ENCODE assay signal across 40 cellular contexts in genomic region chr1:36991551-36991950, GRCh38. TPM values are rescaled to one million over a fixed set of nuclear protein-coding genes. Genes with fewer than 3 reads are reported as not detected.
"Had no signal": no experiment of that assay in that cellular context is flagged by ENCODE, and none has a peak within 500 bp of the region (broad histone marks: within the 10 kb centered on the region; RNA-seq: fewer than 3 reads in every experiment).

No MANE protein-coding gene starts in this region.

- FAIRE-seq: endometrium, endothelial cell of umbilical vein, frontal cortex had no signal

- H3K9me3 ChIP-seq: adrenal gland, body of pancreas, colonic mucosa, esophagus squamous epithelium had no signal

- H3K4me1 ChIP-seq: adrenal gland, body of pancreas, colonic mucosa had no signal

- DNase-seq: activated B cell treated with CpG ODN at 0.5 μM for 24 hours; activated CD4-positive, alpha-beta T cell treated with anti-CD3 and anti-CD28 coated beads for 48 hours; activated CD4-positive, alpha-beta T cell treated with anti-CD3 and anti-CD28 coated beads, Interleukin-2, amount 50 U/mL, for 1 hour; activated CD4-positive, alpha-beta T cell treated with anti-CD3 and anti-CD28 coated beads, Interleukin-2, amount 50 U/mL, for 48 hours; activated CD8-positive, alpha-beta memory T cell treated with anti-CD3 and anti-CD28 coated beads, Interleukin-2, amount 10 ng/mL, durations not matched to agents 7 days and 5 days; activated CD8-positive, alpha-beta memory T cell treated with anti-CD3 and anti-CD28 coated beads, Interleukin-2, amount 50 U/mL, for 4 hours; activated CD8-positive, alpha-beta T cell treated with anti-CD3 and anti-CD28 coated beads for 36 hours; activated effector memory CD4-positive, alpha-beta T cell treated with anti-CD3 and anti-CD28 coated beads, Interleukin-2, amount 50 U/mL, for 16 hours; activated naive CD4-positive, alpha-beta T cell treated with anti-CD3 and anti-CD28 coated beads for 36 hours; activated naive CD8-positive, alpha-beta T cell treated with anti-CD3 and anti-CD28 coated beads for 36 hours; activated naive CD8-positive, alpha-beta T cell treated with anti-CD3 and anti-CD28 coated beads, Interleukin-2, amount 50 U/mL, for 24 hours; activated T-cell treated with anti-CD3 and anti-CD28 coated beads, Interleukin-2, amount 50 U/mL, for 1 hour; activated T-cell treated with anti-CD3 and anti-CD28 coated beads, Interleukin-2, amount 50 U/mL, for 48 hours; adrenal gland; amygdala; aorta; body of pancreas; central memory CD4-positive, alpha-beta T cell; cerebellar nuclear complex; colonic mucosa; effector CD8-positive, alpha-beta T cell; esophagus squamous epithelium; T-helper 1 cell; T-helper 17 cell; T1000; WERI-Rb-1 had no signal

- H3K27ac Mint-ChIP-seq: activated B cell treated with CpG ODN at 0.5 μM for 24 hours; activated CD8-positive, alpha-beta memory T cell treated with anti-CD3 and anti-CD28 coated beads, Interleukin-2, amount 10 ng/mL, durations not matched to agents 7 days and 5 days; activated CD8-positive, alpha-beta T cell treated with anti-CD3 and anti-CD28 coated beads for 36 hours; activated naive CD4-positive, alpha-beta T cell treated with anti-CD3 and anti-CD28 coated beads for 36 hours; activated naive CD8-positive, alpha-beta T cell treated with anti-CD3 and anti-CD28 coated beads for 36 hours; activated naive CD8-positive, alpha-beta T cell treated with anti-CD3 and anti-CD28 coated beads, Interleukin-2, amount 50 U/mL, for 24 hours; activated T-helper 1 cell treated with anti-CD3 and anti-CD28 coated beads, Interleukin-12 subunit alpha, Interleukin-12 subunit beta, Interleukin-2, Interleukin-4 antibody, amounts not matched to agents 30 ng/mL and 10 ng/mL and 1 ng/mL, durations not matched to agents 14 hours and 24 hours and 36 hours; activated T-helper 2 cell treated with anti-CD3 and anti-CD28 coated beads, Interferon-gamma antibody, Interleukin-2, Interleukin-4, amounts not matched to agents 10 μg/mL and 5 μg/mL and 100 μg/mL, durations not matched to agents 14 hours and 24 hours and 36 hours; T-helper 17 cell; T-helper 2 cell treated with Interferon-gamma antibody and Interleukin-4, amounts not matched to agents 5 μg/mL and 100 μg/mL, for 36 hours had no signal

- H3K27me3 ChIP-seq: adrenal gland, body of pancreas, cardiac muscle cell, colonic mucosa had no signal

- H3K27ac ChIP-seq: adrenal gland, body of pancreas, cardiac muscle cell, colonic mucosa, epithelial cell of prostate, esophagus squamous epithelium, WERI-Rb-1 had no signal

- ATAC-seq: activated CD4-positive, CD25-positive, alpha-beta regulatory T cell treated with anti-CD3 and anti-CD28 coated beads, Interleukin-2, amount 50 U/mL, for 24 hours; activated CD8-positive, alpha-beta memory T cell treated with anti-CD3 and anti-CD28 coated beads, Interleukin-2, amount 10 ng/mL, durations not matched to agents 7 days and 5 days; activated CD8-positive, alpha-beta T cell treated with anti-CD3 and anti-CD28 coated beads for 36 hours; activated naive CD8-positive, alpha-beta T cell treated with anti-CD3 and anti-CD28 coated beads, Interleukin-2, amount 50 U/mL, for 24 hours; body of pancreas; T-helper 17 cell had no signal

- H3K4me1 Mint-ChIP-seq: activated B cell treated with CpG ODN at 0.5 μM for 24 hours; activated CD8-positive, alpha-beta memory T cell treated with anti-CD3 and anti-CD28 coated beads, Interleukin-2, amount 10 ng/mL, durations not matched to agents 7 days and 5 days; activated naive CD4-positive, alpha-beta T cell treated with anti-CD3 and anti-CD28 coated beads, Interleukin-2, amount 50 U/mL, for 24 hours; activated naive CD8-positive, alpha-beta T cell treated with anti-CD3 and anti-CD28 coated beads for 36 hours; activated naive CD8-positive, alpha-beta T cell treated with anti-CD3 and anti-CD28 coated beads, Interleukin-2, amount 50 U/mL, for 24 hours; T-helper 17 cell had no signal

- H3K9me3 Mint-ChIP-seq: activated B cell treated with CpG ODN at 0.5 μM for 24 hours; activated CD8-positive, alpha-beta T cell treated with anti-CD3 and anti-CD28 coated beads for 36 hours; activated naive CD4-positive, alpha-beta T cell treated with anti-CD3 and anti-CD28 coated beads for 36 hours; activated naive CD4-positive, alpha-beta T cell treated with anti-CD3 and anti-CD28 coated beads, Interleukin-2, amount 50 U/mL, for 24 hours; activated naive CD8-positive, alpha-beta T cell treated with anti-CD3 and anti-CD28 coated beads for 36 hours; activated naive CD8-positive, alpha-beta T cell treated with anti-CD3 and anti-CD28 coated beads, Interleukin-2, amount 50 U/mL, for 24 hours; activated T-helper 1 cell treated with anti-CD3 and anti-CD28 coated beads, Interleukin-12 subunit alpha, Interleukin-12 subunit beta, Interleukin-2, Interleukin-4 antibody, amounts not matched to agents 30 ng/mL and 10 ng/mL and 1 ng/mL, durations not matched to agents 14 hours and 24 hours and 36 hours; activated T-helper 2 cell treated with anti-CD3 and anti-CD28 coated beads, Interferon-gamma antibody, Interleukin-2, Interleukin-4, amounts not matched to agents 10 μg/mL and 5 μg/mL and 100 μg/mL, durations not matched to agents 14 hours and 24 hours and 36 hours; T-helper 2 cell treated with Interferon-gamma antibody and Interleukin-4, amounts not matched to agents 5 μg/mL and 100 μg/mL, for 36 hours had no signal

- H3K4me3 ChIP-seq: adrenal gland, body of pancreas, cardiac muscle cell, colonic mucosa, esophagus squamous epithelium had no signal

- H3K4me3 Mint-ChIP-seq: activated B cell treated with CpG ODN at 0.5 μM for 24 hours; activated CD8-positive, alpha-beta memory T cell treated with anti-CD3 and anti-CD28 coated beads, Interleukin-2, amount 10 ng/mL, durations not matched to agents 7 days and 5 days; activated CD8-positive, alpha-beta T cell treated with anti-CD3 and anti-CD28 coated beads for 36 hours; activated naive CD4-positive, alpha-beta T cell treated with anti-CD3 and anti-CD28 coated beads for 36 hours; activated naive CD4-positive, alpha-beta T cell treated with anti-CD3 and anti-CD28 coated beads, Interleukin-2, amount 50 U/mL, for 24 hours; activated naive CD8-positive, alpha-beta T cell treated with anti-CD3 and anti-CD28 coated beads for 36 hours; activated naive CD8-positive, alpha-beta T cell treated with anti-CD3 and anti-CD28 coated beads, Interleukin-2, amount 50 U/mL, for 24 hours; activated T-helper 1 cell treated with anti-CD3 and anti-CD28 coated beads, Interleukin-12 subunit alpha, Interleukin-12 subunit beta, Interleukin-2, Interleukin-4 antibody, amounts not matched to agents 30 ng/mL and 10 ng/mL and 1 ng/mL, durations not matched to agents 14 hours and 24 hours and 36 hours; T-helper 17 cell; T-helper 2 cell treated with Interferon-gamma antibody and Interleukin-4, amounts not matched to agents 5 μg/mL and 100 μg/mL, for 36 hours had no signal

- H3K36me3 Mint-ChIP-seq: activated CD8-positive, alpha-beta memory T cell treated with anti-CD3 and anti-CD28 coated beads, Interleukin-2, amount 10 ng/mL, durations not matched to agents 7 days and 5 days; activated naive CD4-positive, alpha-beta T cell treated with anti-CD3 and anti-CD28 coated beads, Interleukin-2, amount 50 U/mL, for 24 hours; activated naive CD8-positive, alpha-beta T cell treated with anti-CD3 and anti-CD28 coated beads for 36 hours had no signal

- H3K36me3 ChIP-seq: adrenal gland, cardiac muscle cell, colonic mucosa, esophagus squamous epithelium had no signal

RNA-seq across cellular contexts. Expression of gene GRIK3, which starts 42.8 kb away (rescaled TPM):
- total RNA-seq: activated CD8-positive, alpha-beta memory T cell treated with anti-CD3 and anti-CD28 coated beads for 36 hours; activated CD8-positive, alpha-beta memory T cell treated with anti-CD3 and anti-CD28 coated beads, Interleukin-2, amount 10 ng/mL, durations not matched to agents 7 days and 5 days; activated CD8-positive, alpha-beta T cell treated with anti-CD3 and anti-CD28 coated beads for 36 hours; activated naive CD4-positive, alpha-beta T cell treated with anti-CD3 and anti-CD28 coated beads for 36 hours; activated naive CD8-positive, alpha-beta T cell treated with anti-CD3 and anti-CD28 coated beads for 36 hours; activated T-helper 1 cell treated with anti-CD3 and anti-CD28 coated beads, Interleukin-12 subunit alpha, Interleukin-12 subunit beta, Interleukin-2, Interleukin-4 antibody, amounts not matched to agents 30 ng/mL and 10 ng/mL and 1 ng/mL, durations not matched to agents 14 hours and 24 hours and 36 hours; activated T-helper 2 cell treated with anti-CD3 and anti-CD28 coated beads, Interferon-gamma antibody, Interleukin-2, Interleukin-4, amounts not matched to agents 10 μg/mL and 5 μg/mL and 100 μg/mL, durations not matched to agents 14 hours and 24 hours and 36 hours; dermis microvascular lymphatic vessel endothelial cell; endothelial cell of umbilical vein; fibroblast of lung; fibroblast of villous mesenchyme; T-helper 17 cell had no signal
- polyA plus RNA-seq: aorta, cardiac muscle cell, endothelial cell of umbilical vein, fibroblast of lung had no signal
